8 cellular contexts compared by ENCODE assay signal in the genomic region with DNA sequence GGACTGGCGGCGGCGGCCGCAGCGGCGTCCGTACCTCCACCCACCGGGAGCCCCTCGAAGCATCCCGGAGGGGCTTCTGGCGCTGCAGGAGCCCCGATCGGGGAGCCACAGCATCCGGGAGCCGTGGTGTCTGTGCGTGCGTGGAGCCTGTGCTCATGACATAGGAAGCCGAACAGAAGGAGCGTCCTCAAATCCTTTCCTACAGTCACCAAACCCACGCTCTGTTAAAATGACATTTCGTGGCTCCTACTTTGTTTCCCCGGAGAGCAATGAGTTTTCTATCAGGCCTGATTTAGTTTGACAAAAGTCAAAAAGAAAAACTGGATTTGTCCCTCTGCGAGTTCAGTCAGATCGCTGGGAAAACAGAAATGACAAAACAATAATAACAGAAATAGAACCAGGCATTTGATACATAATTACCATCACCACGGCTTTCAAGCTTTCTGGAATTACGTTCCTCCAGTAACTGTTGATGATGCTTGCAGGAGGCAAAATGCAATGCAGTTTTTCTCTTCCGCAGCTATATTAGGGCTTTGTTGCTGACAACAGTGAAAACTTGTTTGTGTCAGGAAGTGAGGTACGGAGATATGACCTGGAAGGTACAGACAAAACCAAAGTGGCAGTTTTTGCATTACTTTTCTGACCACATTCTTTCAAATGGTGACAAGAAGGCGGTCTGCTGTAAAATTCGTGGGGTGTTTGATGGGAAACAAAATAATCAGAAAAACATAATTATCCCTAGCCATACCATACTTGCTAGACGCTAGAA.
DNase-seq lines count a peak whose midpoint lies in the region; ATAC-seq and TF ChIP-seq lines count a peak whose summit lies in the region.

No MANE protein-coding gene starts in this region.

- H2AFZ ChIP-seq in DND-41 (ENCODE audit: low read depth, low read length), result peak overlapping the region; percentile 79

- intact Hi-C loops in psoas muscle (cut with DNase I), result loop anchor here in 1 of 2 donors (5.0 to 10.0 kb wide), 2 partner anchors 196 to 216 kb away; no protein-coding TSS in a partner anchor

- H3K4me1 ChIP-seq in DND-41 (ENCODE audit: insufficient read depth, low read length), result peaks cover 56% of the 10 kb centered on the region
- H3K4me1 ChIP-seq in psoas muscle, result peaks cover 37% of the 10 kb centered on the region

- H3K4me2 ChIP-seq in DND-41 (ENCODE audit: insufficient read depth, low read length), result peak overlapping the region; percentile 94

- peaks cover 22% of the 10 kb centered on the region; the same call in 1 of the 2 replicates for H3K79me2 ChIP-seq in DND-41 (ENCODE audit: insufficient read depth, low read length)

- H3K9me3 ChIP-seq in DND-41 (ENCODE audit: insufficient read depth, low read length, severe bottlenecking), result no peaks in the 10 kb centered on the region
- H3K9me3 ChIP-seq in psoas muscle, result no peaks in the 10 kb centered on the region

- H3K36me3 ChIP-seq in DND-41 (ENCODE audit: insufficient read depth, low read length) (no peaks in the 10 kb centered on the region; the same call in 1 of the 2 replicates), psoas muscle (ENCODE audit: insufficient read depth in 1 of 2, low read depth in 1 of 2) (peaks cover 4 to 21% of the 10 kb centered on the region in 2 donors)

- peaks cover 6% of the 10 kb centered on the region; the same call in 1 of the 2 replicates for H4K20me1 ChIP-seq in DND-41 (ENCODE audit: insufficient read depth, low read length)

- peak overlapping the region; percentile 79 for H3K27ac Mint-ChIP-seq in glutamatergic neuron (ENCODE audit: unreplicated experiment)

- H3K9me3 Mint-ChIP-seq in glutamatergic neuron (ENCODE audit: unreplicated experiment), result peaks cover 19% of the 10 kb centered on the region

- ATAC-seq in DND-41 (ENCODE audit: insufficient read depth, low read depth), result no peak
- peak; percentile 20 for ATAC-seq in HG02885 (IDR thresholded peaks at IDR 0.05; ENCODE audit: poor library complexity, unreplicated experiment)
- ATAC-seq in psoas muscle, result no peak

- H3K4me3 ChIP-seq in DND-41 (ENCODE audit: low read depth in 1 of 2, low read length in 2 of 2), result peak overlapping the region; percentile 72 to 77; a peak in 3 of 4 replicates
- peak overlapping the region; percentile 98 for H3K4me3 ChIP-seq in psoas muscle

- DNase-seq in DND-41 (no peak), glutamatergic neuron (peak; percentile 64), psoas muscle (peak; percentile 64 to 82), NCI-H748 treated with DMSO at 0.1 percent for 48 hours (lab: John Stamatoyannopoulos, UW) (no peak), cortex of kidney (lab: John Stamatoyannopoulos, UW) (no peak)
- DNase-seq in activated CD8-positive, alpha-beta memory T cell treated with anti-CD3 and anti-CD28 coated beads, Interleukin-2, amount 50 U/mL, for 48 hours, result peak; percentile 81
- no peak for DNase-seq in stimulated activated CD4-positive, alpha-beta T cell treated with anti-CD3 and anti-CD28 coated beads, Interleukin-12 subunit alpha, Interleukin-12 subunit beta, amount 100 ng/mL, for 4 hours

- H3K4me1 Mint-ChIP-seq in glutamatergic neuron (ENCODE audit: low read depth, unreplicated experiment), result peaks cover 13% of the 10 kb centered on the region

- H3K4me3 Mint-ChIP-seq in glutamatergic neuron (ENCODE audit: unreplicated experiment), result peak overlapping the region; percentile 97

- peaks cover 7% of the 10 kb centered on the region for H3K27me3 Mint-ChIP-seq in glutamatergic neuron (ENCODE audit: unreplicated experiment)

- H3K27me3 ChIP-seq in DND-41 (ENCODE audit: insufficient read depth, low read length, poor library complexity), result no peaks in the 10 kb centered on the region
- no peaks in the 10 kb centered on the region for H3K27me3 ChIP-seq in psoas muscle (ENCODE audit: insufficient read depth in 3 of 3, low read length in 2 of 3)

- H3K36me3 Mint-ChIP-seq in glutamatergic neuron (ENCODE audit: unreplicated experiment), result no peaks in the 10 kb centered on the region

- H3K27ac ChIP-seq in DND-41 (ENCODE audit: low read length) (peak overlapping the region; percentile 62), psoas muscle (peak overlapping the region; percentile 96)

- TF ChIP-seq CTCF in DND-41 (IDR thresholded peaks at IDR 0.05; ENCODE audit: borderline replicate concordance, extremely low read depth, low read length, poor library complexity, severe bottlenecking) (no peak), glutamatergic neuron (IDR thresholded peaks at IDR 0.05; ENCODE audit: partially characterized antibody, unreplicated experiment) (no peak), psoas muscle (IDR thresholded peaks at IDR 0.05) (no peak)

- H3K9ac ChIP-seq in DND-41 (ENCODE audit: low read depth, low read length), result peak overlapping the region; percentile 71

- 5 to 10% (median 6%) methylated on average over 31 of the region's 31 CpGs for WGBS in psoas muscle, 3 donors

Comparison
In these comparisons a context has a peak if more than half of its experiments do, and no peak if none do; other contexts are left out.
1. DNase-seq: peak in activated CD8-positive, alpha-beta memory T cell treated with anti-CD3 and anti-CD28 coated beads, Interleukin-2, amount 50 U/mL, for 48 hours (single experiment), glutamatergic neuron (single experiment) and psoas muscle (2 of 2); none in DND-41 (single experiment), NCI-H748 treated with DMSO at 0.1 percent for 48 hours (single experiment), stimulated activated CD4-positive, alpha-beta T cell treated with anti-CD3 and anti-CD28 coated beads, Interleukin-12 subunit alpha, Interleukin-12 subunit beta, amount 100 ng/mL, for 4 hours (single experiment) and cortex of kidney (single experiment).